33 cellular contexts compared by ENCODE assay signal in genomic region chr10:75003195-75003594, GRCh38.
"Had no signal": no experiment of that assay in that cellular context is flagged by ENCODE, and none has a peak within 500 bp of the region (broad histone marks: within the 10 kb centered on the region; RNA-seq: fewer than 3 reads in every experiment).

No MANE protein-coding gene starts in this region.

- H3K4me3 Mint-ChIP-seq: activated CD4-positive, alpha-beta memory T cell treated with anti-CD3 and anti-CD28 coated beads, Interleukin-2, amount 10 ng/mL, durations not matched to agents 7 days and 5 days; activated CD4-positive, alpha-beta T cell treated with anti-CD3 and anti-CD28 coated beads for 36 hours; activated CD4-positive, alpha-beta T cell treated with anti-CD3 and anti-CD28 coated beads, Interleukin-2, amount 10 ng/mL, durations not matched to agents 7 days and 5 days; activated CD8-positive, alpha-beta memory T cell treated with anti-CD3 and anti-CD28 coated beads, Interleukin-2, amount 10 ng/mL, durations not matched to agents 7 days and 5 days; activated CD8-positive, alpha-beta T cell treated with anti-CD3 and anti-CD28 coated beads, Interleukin-2, amount 10 ng/mL, durations not matched to agents 7 days and 5 days; activated naive CD4-positive, alpha-beta T cell treated with anti-CD3 and anti-CD28 coated beads for 36 hours; activated naive CD8-positive, alpha-beta T cell treated with anti-CD3 and anti-CD28 coated beads for 36 hours; activated T-cell treated with anti-CD3 and anti-CD28 coated beads, Interleukin-2, amount 50 U/mL, for 24 hours; T-helper 1 cell treated with Interleukin-12 subunit alpha and Interleukin-12 subunit beta and Interleukin-4 antibody, amounts not matched to agents 30 μg/mL and 1 μg/mL, for 36 hours; T-helper 2 cell treated with Interferon-gamma antibody and Interleukin-4, amounts not matched to agents 5 μg/mL and 100 μg/mL, for 36 hours; WTC11 had no signal

- DNase-seq: activated CD4-positive, alpha-beta memory T cell treated with anti-CD3 and anti-CD28 coated beads, Interleukin-2, amount 10 ng/mL, durations not matched to agents 7 days and 5 days; activated CD4-positive, alpha-beta T cell treated with anti-CD3 and anti-CD28 coated beads for 1 hour; activated CD4-positive, alpha-beta T cell treated with anti-CD3 and anti-CD28 coated beads for 36 hours; activated CD4-positive, alpha-beta T cell treated with anti-CD3 and anti-CD28 coated beads for 48 hours; activated CD4-positive, alpha-beta T cell treated with anti-CD3 and anti-CD28 coated beads, Interleukin-2, amount 10 ng/mL, durations not matched to agents 7 days and 5 days; activated CD4-positive, alpha-beta T cell treated with anti-CD3 and anti-CD28 coated beads, Interleukin-2, amount 50 U/mL, for 48 hours; activated CD4-positive, CD25-positive, alpha-beta regulatory T cell; activated CD8-positive, alpha-beta memory T cell treated with anti-CD3 and anti-CD28 coated beads for 24 hours; activated CD8-positive, alpha-beta memory T cell treated with anti-CD3 and anti-CD28 coated beads, Interleukin-2, amount 10 ng/mL, durations not matched to agents 7 days and 5 days; activated CD8-positive, alpha-beta memory T cell treated with anti-CD3 and anti-CD28 coated beads, Interleukin-2, amount 50 U/mL, for 48 hours; activated CD8-positive, alpha-beta T cell treated with anti-CD3 and anti-CD28 coated beads, Interleukin-2, amount 10 ng/mL, durations not matched to agents 7 days and 5 days; activated effector memory CD4-positive, alpha-beta T cell treated with Interleukin-2 at 50 U/mL for 16 hours; activated gamma-delta T cell; activated naive CD4-positive, alpha-beta T cell treated with anti-CD3 and anti-CD28 coated beads for 36 hours; activated naive CD4-positive, alpha-beta T cell treated with anti-CD3 and anti-CD28 coated beads, Interleukin-2, amount 50 U/mL, for 16 hours; activated naive CD8-positive, alpha-beta T cell treated with anti-CD3 and anti-CD28 coated beads for 36 hours; activated T-cell treated with anti-CD3 and anti-CD28 coated beads, Interleukin-2, amount 50 U/mL, for 24 hours; activated T-cell treated with anti-CD3 and anti-CD28 coated beads, Interleukin-2, amount 50 U/mL, for 48 hours; adrenal gland; amniotic stem cell; aorta; body of pancreas; brain microvascular endothelial cell; central memory CD4-positive, alpha-beta T cell; T-helper 2 cell; T-helper 9 cell; WERI-Rb-1 had no signal

- H3K36me3 Mint-ChIP-seq: activated naive CD4-positive, alpha-beta T cell treated with anti-CD3 and anti-CD28 coated beads, Interleukin-2, amount 50 U/mL, for 72 hours had no signal

- ATAC-seq: activated CD4-positive, alpha-beta T cell treated with anti-CD3 and anti-CD28 coated beads for 36 hours; activated CD4-positive, CD25-positive, alpha-beta regulatory T cell treated with anti-CD3 and anti-CD28 coated beads, Interleukin-2, amount 50 U/mL, for 24 hours; activated CD8-positive, alpha-beta memory T cell treated with anti-CD3 and anti-CD28 coated beads, Interleukin-2, amount 10 ng/mL, durations not matched to agents 7 days and 5 days; activated CD8-positive, alpha-beta T cell treated with anti-CD3 and anti-CD28 coated beads, Interleukin-2, amount 10 ng/mL, durations not matched to agents 7 days and 5 days; body of pancreas; WTC11 had no signal

- H3K9me3 Mint-ChIP-seq: activated CD4-positive, alpha-beta memory T cell treated with anti-CD3 and anti-CD28 coated beads, Interleukin-2, amount 10 ng/mL, durations not matched to agents 7 days and 5 days; activated CD4-positive, alpha-beta T cell treated with anti-CD3 and anti-CD28 coated beads, Interleukin-2, amount 10 ng/mL, durations not matched to agents 7 days and 5 days; activated naive CD4-positive, alpha-beta T cell treated with anti-CD3 and anti-CD28 coated beads for 36 hours; activated naive CD4-positive, alpha-beta T cell treated with anti-CD3 and anti-CD28 coated beads, Interleukin-2, amount 50 U/mL, for 72 hours; activated naive CD8-positive, alpha-beta T cell treated with anti-CD3 and anti-CD28 coated beads for 36 hours; activated T-cell treated with anti-CD3 and anti-CD28 coated beads, Interleukin-2, amount 50 U/mL, for 24 hours; activated T-helper 2 cell treated with anti-CD3 and anti-CD28 coated beads, Interferon-gamma antibody, Interleukin-2, Interleukin-4, amounts not matched to agents 10 μg/mL and 5 μg/mL and 100 μg/mL, durations not matched to agents 14 hours and 24 hours and 36 hours; T-helper 1 cell treated with Interleukin-12 subunit alpha and Interleukin-12 subunit beta and Interleukin-4 antibody, amounts not matched to agents 30 μg/mL and 1 μg/mL, for 36 hours; T-helper 2 cell treated with Interferon-gamma antibody and Interleukin-4, amounts not matched to agents 5 μg/mL and 100 μg/mL, for 36 hours; WTC11 had no signal

- H3K27me3 Mint-ChIP-seq: activated CD4-positive, alpha-beta memory T cell treated with anti-CD3 and anti-CD28 coated beads, Interleukin-2, amount 10 ng/mL, durations not matched to agents 7 days and 5 days; activated CD4-positive, alpha-beta T cell treated with anti-CD3 and anti-CD28 coated beads for 36 hours; activated CD4-positive, alpha-beta T cell treated with anti-CD3 and anti-CD28 coated beads, Interleukin-2, amount 10 ng/mL, durations not matched to agents 7 days and 5 days; activated CD8-positive, alpha-beta memory T cell treated with anti-CD3 and anti-CD28 coated beads, Interleukin-2, amount 10 ng/mL, durations not matched to agents 7 days and 5 days; activated naive CD8-positive, alpha-beta T cell treated with anti-CD3 and anti-CD28 coated beads for 36 hours; activated T-cell treated with anti-CD3 and anti-CD28 coated beads, Interleukin-2, amount 50 U/mL, for 24 hours had no signal

- H3K27ac Mint-ChIP-seq: activated CD4-positive, alpha-beta memory T cell treated with anti-CD3 and anti-CD28 coated beads, Interleukin-2, amount 10 ng/mL, durations not matched to agents 7 days and 5 days; activated CD4-positive, alpha-beta T cell treated with anti-CD3 and anti-CD28 coated beads for 36 hours; activated CD4-positive, alpha-beta T cell treated with anti-CD3 and anti-CD28 coated beads, Interleukin-2, amount 10 ng/mL, durations not matched to agents 7 days and 5 days; activated CD8-positive, alpha-beta memory T cell treated with anti-CD3 and anti-CD28 coated beads, Interleukin-2, amount 10 ng/mL, durations not matched to agents 7 days and 5 days; activated CD8-positive, alpha-beta T cell treated with anti-CD3 and anti-CD28 coated beads, Interleukin-2, amount 10 ng/mL, durations not matched to agents 7 days and 5 days; activated naive CD4-positive, alpha-beta T cell treated with anti-CD3 and anti-CD28 coated beads for 36 hours; activated naive CD4-positive, alpha-beta T cell treated with anti-CD3 and anti-CD28 coated beads, Interleukin-2, amount 50 U/mL, for 72 hours; activated naive CD8-positive, alpha-beta T cell treated with anti-CD3 and anti-CD28 coated beads for 36 hours; activated T-cell treated with anti-CD3 and anti-CD28 coated beads, Interleukin-2, amount 50 U/mL, for 24 hours; activated T-helper 2 cell treated with anti-CD3 and anti-CD28 coated beads, Interferon-gamma antibody, Interleukin-2, Interleukin-4, amounts not matched to agents 10 μg/mL and 5 μg/mL and 100 μg/mL, durations not matched to agents 14 hours and 24 hours and 36 hours; T-helper 1 cell treated with Interleukin-12 subunit alpha and Interleukin-12 subunit beta and Interleukin-4 antibody, amounts not matched to agents 30 μg/mL and 1 μg/mL, for 36 hours; T-helper 2 cell treated with Interferon-gamma antibody and Interleukin-4, amounts not matched to agents 5 μg/mL and 100 μg/mL, for 36 hours; WTC11 had no signal
